In genomic region chr21:35044128-35044527, GRCh38 we compare ENCODE assay signal across 13 cellular contexts. TPM values are rescaled to one million over a fixed set of nuclear protein-coding genes. Genes with fewer than 3 reads are reported as not detected.
DNase-seq lines count a peak whose midpoint lies in the region; ATAC-seq and TF ChIP-seq lines count a peak whose summit lies in the region.
"Had no signal": no experiment of that assay in that cellular context is flagged by ENCODE, and none has a peak within 500 bp of the region (broad histone marks: within the 10 kb centered on the region; RNA-seq: fewer than 3 reads in every experiment).

No MANE protein-coding gene starts in this region.

- H3K9me3 ChIP-seq in lower lobe of right lung (no peaks in the 10 kb centered on the region), thymus (ENCODE audit: control insufficient read depth) (no peaks in the 10 kb centered on the region), breast epithelium (no peaks in the 10 kb centered on the region)
- H3K9me3 ChIP-seq: pancreas, upper lobe of left lung had no signal

- H3K4me1 ChIP-seq in lower lobe of right lung (peaks cover 62% of the 10 kb centered on the region), thymus (ENCODE audit: control insufficient read depth, insufficient read depth, low read length) (peaks cover 56% of the 10 kb centered on the region), breast epithelium (peaks cover 0 to 6% of the 10 kb centered on the region in 2 donors)

- no peaks in the 10 kb centered on the region for H3K27me3 ChIP-seq in lower lobe of right lung (ENCODE audit: low read depth)
- H3K27me3 ChIP-seq in thymus (ENCODE audit: control insufficient read depth, insufficient read depth), result no peaks in the 10 kb centered on the region
- no peaks in the 10 kb centered on the region for H3K27me3 ChIP-seq in breast epithelium
- H3K27me3 ChIP-seq: pancreas, upper lobe of left lung had no signal

- H3K27ac Mint-ChIP-seq in activated T-cell treated with anti-CD3 and anti-CD28 coated beads, Interleukin-2, amount 50 U/mL, for 72 hours, result peak overlapping the region; percentile 97
- H3K27ac Mint-ChIP-seq in activated CD8-positive, alpha-beta T cell treated with anti-CD3 and anti-CD28 coated beads for 36 hours, result peak overlapping the region; percentile 97

- peak overlapping the region; percentile 89 to 93 for H3K4me3 Mint-ChIP-seq in activated T-cell treated with anti-CD3 and anti-CD28 coated beads, Interleukin-2, amount 50 U/mL, for 72 hours
- peak overlapping the region; percentile 91 for H3K4me3 Mint-ChIP-seq in activated CD8-positive, alpha-beta T cell treated with anti-CD3 and anti-CD28 coated beads for 36 hours

- H3K27ac ChIP-seq in lower lobe of right lung, result peak overlapping the region; percentile 21
- H3K27ac ChIP-seq in thymus (ENCODE audit: low read depth), result peak overlapping the region; percentile 66
- no peak overlapping the region for H3K27ac ChIP-seq in breast epithelium
- H3K27ac ChIP-seq: pancreas had no signal

- peaks cover 93% of the 10 kb centered on the region for H3K4me1 Mint-ChIP-seq in activated T-cell treated with anti-CD3 and anti-CD28 coated beads, Interleukin-2, amount 50 U/mL, for 72 hours (ENCODE audit: low read depth)
- H3K4me1 Mint-ChIP-seq in activated CD8-positive, alpha-beta T cell treated with anti-CD3 and anti-CD28 coated beads for 36 hours (ENCODE audit: low read depth), result peaks cover 88% of the 10 kb centered on the region

- H3K36me3 ChIP-seq in lower lobe of right lung, result no peaks in the 10 kb centered on the region
- H3K36me3 ChIP-seq in thymus (ENCODE audit: control insufficient read depth, insufficient read depth), result peaks cover 3% of the 10 kb centered on the region
- H3K36me3 ChIP-seq in breast epithelium, result no peaks in the 10 kb centered on the region
- H3K36me3 ChIP-seq: pancreas, upper lobe of left lung had no signal

- no peak for TF ChIP-seq POLR2A in breast epithelium (IDR thresholded peaks at IDR 0.05)

- POLR2A ChIA-PET in activated CD8-positive, alpha-beta T cell treated with anti-CD3 and anti-CD28 coated beads for 36 hours (lab: Charles Lee), result interaction anchor here (0.9 to 10.6 kb wide), 14 partner anchors 11 to 156 kb away, joined by 3 to 183 read pairs (median 5); no protein-coding TSS in a partner anchor

- CTCF ChIA-PET in activated CD8-positive, alpha-beta T cell treated with anti-CD3 and anti-CD28 coated beads for 36 hours (lab: Charles Lee), result interaction anchor here (0.9 to 6.0 kb wide), 7 partner anchors 15 to 61 kb away, joined by 4 to 56 read pairs (median 5); no protein-coding TSS in a partner anchor

- no peaks in the 10 kb centered on the region for H3K27me3 Mint-ChIP-seq in activated T-cell treated with anti-CD3 and anti-CD28 coated beads, Interleukin-2, amount 50 U/mL, for 72 hours (ENCODE audit: low read depth)
- no peaks in the 10 kb centered on the region for H3K27me3 Mint-ChIP-seq in activated CD8-positive, alpha-beta T cell treated with anti-CD3 and anti-CD28 coated beads for 36 hours

- TF ChIP-seq CTCF in activated CD8-positive, alpha-beta T cell treated with anti-CD3 and anti-CD28 coated beads for 36 hours (IDR thresholded peaks at IDR 0.05), result no peak
- no peak for TF ChIP-seq CTCF in lower lobe of right lung (IDR thresholded peaks at IDR 0.05)
- TF ChIP-seq CTCF in breast epithelium (IDR thresholded peaks at IDR 0.05), result no peak

- intact Hi-C loops in activated CD8-positive, alpha-beta T cell treated with anti-CD3 and anti-CD28 coated beads for 36 hours (cut with micrococcal nuclease), result loop anchor here (2.0 to 10.0 kb wide), 3 partner anchors 17 to 239 kb away; no protein-coding TSS in a partner anchor
- intact Hi-C loops in lower lobe of right lung (cut with DNase I) (no loop called here), breast epithelium (cut with DNase I; ENCODE audit: low total_unique reads) (no loop called here)

- no peaks in the 10 kb centered on the region for H3K9me3 Mint-ChIP-seq in activated T-cell treated with anti-CD3 and anti-CD28 coated beads, Interleukin-2, amount 50 U/mL, for 72 hours
- no peaks in the 10 kb centered on the region for H3K9me3 Mint-ChIP-seq in activated CD8-positive, alpha-beta T cell treated with anti-CD3 and anti-CD28 coated beads for 36 hours

- no peak overlapping the region for H3K4me3 ChIP-seq in lower lobe of right lung
- H3K4me3 ChIP-seq in thymus (ENCODE audit: low read length), result peak overlapping the region; percentile 4
- no peak overlapping the region for H3K4me3 ChIP-seq in breast epithelium
- H3K4me3 ChIP-seq: pancreas, upper lobe of left lung had no signal

- no peak for DNase-seq in activated T-cell treated with anti-CD3 and anti-CD28 coated beads, Interleukin-2, amount 50 U/mL, for 72 hours
- DNase-seq in activated T-cell treated with anti-CD3 and anti-CD28 coated beads, Interleukin-2, amount 50 U/mL, for 1 hour, result no peak
- no peak for DNase-seq in activated CD8-positive, alpha-beta T cell treated with anti-CD3 and anti-CD28 coated beads for 36 hours
- DNase-seq in lower lobe of right lung, result no peak
- DNase-seq in NCI-H446 treated with DMSO at 0.1 percent for 48 hours (lab: John Stamatoyannopoulos, UW), result no peak
- no peak for DNase-seq in breast epithelium (ENCODE audit: low spot score in 2 of 2)
- DNase-seq: DMS153, NCI-H187 treated with DMSO at 0.1 percent for 48 hours, NCI-H526 treated with DMSO at 0.1 percent for 48 hours, pancreas, upper lobe of left lung had no signal

- WGBS in thymus, result 96% methylated on average over 3 of the region's 3 CpGs

- H3K36me3 Mint-ChIP-seq in activated T-cell treated with anti-CD3 and anti-CD28 coated beads, Interleukin-2, amount 50 U/mL, for 72 hours (ENCODE audit: insufficient read depth in 2 of 2), result peaks cover 2% of the 10 kb centered on the region in 2 donors
- peaks cover 15% of the 10 kb centered on the region for H3K36me3 Mint-ChIP-seq in activated CD8-positive, alpha-beta T cell treated with anti-CD3 and anti-CD28 coated beads for 36 hours (ENCODE audit: low read depth)

- no peak for ATAC-seq in activated T-cell treated with anti-CD3 and anti-CD28 coated beads, Interleukin-2, amount 50 U/mL, for 72 hours (replicated peaks in 1 of 2)
- ATAC-seq in activated CD8-positive, alpha-beta T cell treated with anti-CD3 and anti-CD28 coated beads for 36 hours, result no peak
- ATAC-seq in lower lobe of right lung (no peak), GM21786 (IDR thresholded peaks at IDR 0.05; ENCODE audit: unreplicated experiment) (no peak)
- ATAC-seq: pancreas had no signal

RNA-seq across cellular contexts. Expression of gene RUNX1, which starts 5.0 kb away (rescaled TPM):
- total RNA-seq in activated T-cell treated with anti-CD3 and anti-CD28 coated beads, Interleukin-2, amount 50 U/mL, for 72 hours, result 10 to 100 TPM; 36.6 to 56.2 TPM
- 10 to 100 TPM; 18.7 to 19.0 TPM for total RNA-seq in activated CD8-positive, alpha-beta T cell treated with anti-CD3 and anti-CD28 coated beads for 36 hours
- 110 TPM for total RNA-seq in lower lobe of right lung
- 29.6 TPM for polyA plus RNA-seq in thymus
- total RNA-seq in breast epithelium, result 100 to 1,000 TPM in 2 of 3 donors, 10 to 100 TPM in 1; 24.8 to 165 (median 127) TPM

Comparison
In these comparisons a context has a peak if more than half of its experiments do, and no peak if none do; other contexts are left out.
1. H3K27ac ChIP-seq: peak in lower lobe of right lung (single experiment) and thymus (single experiment); none in breast epithelium (0 of 2).